In genomic region chr9:28053378-28053777, GRCh38 we compare ENCODE assay signal across 22 cellular contexts.
"Had no signal": no experiment of that assay in that cellular context is flagged by ENCODE, and none has a peak within 500 bp of the region (broad histone marks: within the 10 kb centered on the region; RNA-seq: fewer than 3 reads in every experiment).

No MANE protein-coding gene starts in this region.

- DNase-seq: activated B cell treated with CpG ODN at 0.5 μM for 24 hours; activated CD4-positive, alpha-beta T cell treated with anti-CD3 and anti-CD28 coated beads for 1 hour; activated CD4-positive, alpha-beta T cell treated with anti-CD3 and anti-CD28 coated beads, Interleukin-2, amount 10 ng/mL, durations not matched to agents 24 days and 14 days; activated CD4-positive, alpha-beta T cell treated with anti-CD3 and anti-CD28 coated beads, Interleukin-2, amount 50 U/mL, for 48 hours; activated CD8-positive, alpha-beta memory T cell treated with anti-CD3 and anti-CD28 coated beads, Interleukin-2, amount 10 ng/mL, durations not matched to agents 7 days and 5 days; activated effector memory CD4-positive, alpha-beta T cell treated with anti-CD3 and anti-CD28 coated beads, Interleukin-2, amount 50 U/mL, for 16 hours; activated naive CD4-positive, alpha-beta T cell treated with Interleukin-2 at 50 U/mL for 16 hours; activated naive CD8-positive, alpha-beta T cell treated with anti-CD3 and anti-CD28 coated beads, Interleukin-2, amount 50 U/mL, for 24 hours; activated T-cell treated with anti-CD3 and anti-CD28 coated beads, Interleukin-2, amount 50 U/mL, for 24 hours; brain microvascular endothelial cell; KG1; NCI-H1048; NCI-H1930; NCI-H2107; NCI-H510A treated with DMSO at 0.1 percent for 48 hours; NCI-H748 treated with DMSO at 0.1 percent for 48 hours; NK-92 treated with Interleukin-12 subunit alpha and Interleukin-12 subunit beta, amount 100 ng/mL, for 24 hours; OCI-M1; RPMI8226 had no signal

- ATAC-seq: activated CD8-positive, alpha-beta memory T cell treated with anti-CD3 and anti-CD28 coated beads, Interleukin-2, amount 10 ng/mL, durations not matched to agents 7 days and 5 days; activated naive CD4-positive, alpha-beta T cell treated with anti-CD3 and anti-CD28 coated beads, Interleukin-2, amount 50 U/mL, for 72 hours; activated naive CD8-positive, alpha-beta T cell treated with anti-CD3 and anti-CD28 coated beads, Interleukin-2, amount 50 U/mL, for 24 hours; Panc1; Right ventricle myocardium inferior had no signal
